Comparison of ENCODE assay signal across 8 cellular contexts in genomic region chr2:46984034-46984433, GRCh38. TPM values are rescaled to one million over a fixed set of nuclear protein-coding genes. Genes with fewer than 3 reads are reported as not detected.
DNase-seq lines count a peak whose midpoint lies in the region; ATAC-seq and TF ChIP-seq lines count a peak whose summit lies in the region.

No MANE protein-coding gene starts in this region.

- TF ChIP-seq EP300 in upper lobe of left lung (IDR thresholded peaks at IDR 0.05) = no peak

- no peak overlapping the region for H3K4me3 Mint-ChIP-seq in activated naive CD4-positive, alpha-beta T cell treated with anti-CD3 and anti-CD28 coated beads, Interleukin-2, amount 50 U/mL, for 24 hours

- peak overlapping the region; percentile 79 for H3K27ac Mint-ChIP-seq in activated naive CD4-positive, alpha-beta T cell treated with anti-CD3 and anti-CD28 coated beads, Interleukin-2, amount 50 U/mL, for 24 hours

- H3K27me3 ChIP-seq in esophagus (ENCODE audit: control insufficient read depth in 1 of 2, insufficient read depth in 2 of 2, low read length in 2 of 2) = no peaks in the 10 kb centered on the region
- no peaks in the 10 kb centered on the region for H3K27me3 ChIP-seq in upper lobe of left lung

- TF ChIP-seq CTCF in upper lobe of left lung (IDR thresholded peaks at IDR 0.05) (no peak), mucosa of descending colon (IDR thresholded peaks at IDR 0.05) (no peak)

- DNase-seq in activated naive CD4-positive, alpha-beta T cell (lab: John Stamatoyannopoulos, UW) = no peak
- DNase-seq in RPMI8226 (peak; percentile 75), upper lobe of left lung (no peak), mucosa of descending colon (no peak), NCI-H748 (lab: John Stamatoyannopoulos, UW; ENCODE audit: unreplicated experiment) (no peak)

- H3K36me3 ChIP-seq in esophagus (ENCODE audit: control insufficient read depth in 2 of 2, insufficient read depth in 2 of 2, low read length in 1 of 2) (peaks cover 2 to 22% of the 10 kb centered on the region in 2 donors), upper lobe of left lung (peaks cover 0 to 20% (median 10%) of the 10 kb centered on the region in 4 donors), mucosa of descending colon (ENCODE audit: low read depth) (no peaks in the 10 kb centered on the region)

- 86% methylated on average over 5 of the region's 5 CpGs for WGBS in esophagus, 2 donors
- 90 to 100% methylated on average over 2 to 5 of the region's 5 CpGs for WGBS in upper lobe of left lung, 2 donors

- intact Hi-C loops in mucosa of descending colon (cut with DNase I, micrococcal nuclease) = no loop called here

- peaks cover 15 to 34% of the 10 kb centered on the region in 2 donors for H3K4me1 ChIP-seq in esophagus (ENCODE audit: control insufficient read depth in 2 of 2, insufficient read depth in 2 of 2, low read length in 1 of 2)
- H3K4me1 ChIP-seq in upper lobe of left lung = peaks cover 60 to 73% (median 67%) of the 10 kb centered on the region in 4 donors
- peaks cover 45% of the 10 kb centered on the region for H3K4me1 ChIP-seq in mucosa of descending colon (ENCODE audit: low read depth)

- no peaks in the 10 kb centered on the region for H3K9me3 ChIP-seq in esophagus (ENCODE audit: control insufficient read depth in 2 of 2, insufficient read depth in 1 of 2, low read depth in 1 of 2, low read length in 1 of 2)
- H3K9me3 ChIP-seq in upper lobe of left lung = no peaks in the 10 kb centered on the region
- H3K9me3 ChIP-seq in mucosa of descending colon = no peaks in the 10 kb centered on the region

- H3K27ac ChIP-seq in esophagus (ENCODE audit: low read depth in 2 of 2, low read length in 1 of 2) (peak overlapping the region; percentile 69 to 88), upper lobe of left lung (peak overlapping the region; percentile 75 to 88 (median 83))

- H3K9me3 Mint-ChIP-seq in activated naive CD4-positive, alpha-beta T cell treated with anti-CD3 and anti-CD28 coated beads, Interleukin-2, amount 50 U/mL, for 24 hours = no peaks in the 10 kb centered on the region

- ATAC-seq in upper lobe of left lung (ENCODE audit: low FRiP score in 2 of 2) (no peak), HG03095 (IDR thresholded peaks at IDR 0.05; ENCODE audit: unreplicated experiment) (no peak), mucosa of descending colon (no peak)

- peaks cover 45% of the 10 kb centered on the region for H3K4me1 Mint-ChIP-seq in activated naive CD4-positive, alpha-beta T cell treated with anti-CD3 and anti-CD28 coated beads, Interleukin-2, amount 50 U/mL, for 24 hours

- no peaks in the 10 kb centered on the region for H3K27me3 Mint-ChIP-seq in activated naive CD4-positive, alpha-beta T cell treated with anti-CD3 and anti-CD28 coated beads, Interleukin-2, amount 50 U/mL, for 24 hours

- H3K4me3 ChIP-seq in esophagus (ENCODE audit: low read depth in 1 of 2, low read length in 2 of 2) (no peak overlapping the region), upper lobe of left lung (no peak overlapping the region), mucosa of descending colon (no peak overlapping the region)

- no peak for TF ChIP-seq POLR2A in upper lobe of left lung (IDR thresholded peaks at IDR 0.05)

- H3K36me3 Mint-ChIP-seq in activated naive CD4-positive, alpha-beta T cell treated with anti-CD3 and anti-CD28 coated beads, Interleukin-2, amount 50 U/mL, for 24 hours = no peaks in the 10 kb centered on the region

RNA-seq across cellular contexts. Expression of gene TTC7A, which starts 43.0 kb away (rescaled TPM):
- polyA plus RNA-seq in esophagus = 10 to 100 TPM; 14.7 to 20.6 TPM
- total RNA-seq in upper lobe of left lung = 100 to 1,000 TPM in 2 of 6 donors, 10 to 100 TPM in 4; 64.0 to 119 (median 80.0) TPM
- total RNA-seq in mucosa of descending colon = 10 to 100 TPM; 26.4 to 36.3 (median 34.5) TPM
